1 cellular context compared by ENCODE assay signal in the genomic region with DNA sequence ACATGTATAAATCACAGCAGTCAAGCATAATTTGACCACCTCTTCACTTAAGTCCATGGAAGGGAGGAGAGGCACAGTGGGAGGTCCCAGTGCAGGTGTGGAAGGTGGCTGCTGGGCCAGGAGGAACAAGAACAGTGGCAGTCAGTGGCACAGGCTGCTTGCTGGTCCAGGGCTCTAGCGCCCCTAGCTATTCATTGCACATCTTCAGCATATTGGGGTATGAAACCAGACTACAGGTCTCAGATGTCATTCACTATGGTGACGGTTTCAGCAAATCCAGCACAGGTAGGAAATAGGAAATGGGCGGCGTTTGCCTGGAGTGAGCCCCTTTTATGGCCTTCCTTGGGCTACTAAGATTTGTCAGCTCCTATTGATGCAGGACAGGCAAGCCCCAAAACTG.
TF ChIP-seq lines count a peak whose summit lies in the region.

No MANE protein-coding gene starts in this region.

TF ChIP-seq in SK-N-SH, 30 proteins besides CTCF, POLR2A, EP300 and RAD21 (continued from another document):
- TF ChIP-seq PBX3 (IDR thresholded peaks at IDR 0.05) (no peak), MXI1 (IDR thresholded peaks at IDR 0.05; ENCODE audit: low read depth, low read length) (no peak), FOXM1 (IDR thresholded peaks at IDR 0.05; ENCODE audit: low read depth) (no peak), SMC3 (IDR thresholded peaks at IDR 0.05; ENCODE audit: low read depth, low read length) (no peak), RXRA (IDR thresholded peaks at IDR 0.05; ENCODE audit: borderline replicate concordance, low read depth) (no peak), NRF1 (IDR thresholded peaks at IDR 0.05; ENCODE audit: low read depth, low read length) (no peak), IRF3 (IDR thresholded peaks at IDR 0.05; ENCODE audit: low read depth, low read length) (no peak)
- TF ChIP-seq, protein P1, sequence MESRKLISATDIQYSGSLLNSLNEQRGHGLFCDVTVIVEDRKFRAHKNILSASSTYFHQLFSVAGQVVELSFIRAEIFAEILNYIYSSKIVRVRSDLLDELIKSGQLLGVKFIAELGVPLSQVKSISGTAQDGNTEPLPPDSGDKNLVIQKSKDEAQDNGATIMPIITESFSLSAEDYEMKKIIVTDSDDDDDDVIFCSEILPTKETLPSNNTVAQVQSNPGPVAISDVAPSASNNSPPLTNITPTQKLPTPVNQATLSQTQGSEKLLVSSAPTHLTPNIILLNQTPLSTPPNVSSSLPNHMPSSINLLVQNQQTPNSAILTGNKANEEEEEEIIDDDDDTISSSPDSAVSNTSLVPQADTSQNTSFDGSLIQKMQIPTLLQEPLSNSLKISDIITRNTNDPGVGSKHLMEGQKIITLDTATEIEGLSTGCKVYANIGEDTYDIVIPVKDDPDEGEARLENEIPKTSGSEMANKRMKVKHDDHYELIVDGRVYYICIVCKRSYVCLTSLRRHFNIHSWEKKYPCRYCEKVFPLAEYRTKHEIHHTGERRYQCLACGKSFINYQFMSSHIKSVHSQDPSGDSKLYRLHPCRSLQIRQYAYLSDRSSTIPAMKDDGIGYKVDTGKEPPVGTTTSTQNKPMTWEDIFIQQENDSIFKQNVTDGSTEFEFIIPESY (IDR thresholded peaks at IDR 0.05; ENCODE audit: borderline replicate concordance, low read depth) = no peak
